8 cellular contexts compared by ENCODE assay signal in genomic region chr21:25039461-25040380, GRCh38.
DNase-seq lines count a peak whose midpoint lies in the region; ATAC-seq, FAIRE-seq and TF ChIP-seq lines count a peak whose summit lies in the region.

No MANE protein-coding gene starts in this region.

- FAIRE-seq in D721Med (lab: Jason Lieb, UNC): no peak
- FAIRE-seq in frontal cortex (lab: Jason Lieb, UNC): peak; percentile 39

- no peak for TF ChIP-seq POLR2A in erythroblast (IDR thresholded peaks at IDR 0.05; ENCODE audit: low read length)

- peak; percentile 42 for TF ChIP-seq CTCF in D721Med (IDR thresholded peaks at IDR 0.05; ENCODE audit: insufficient read depth, missing control alignments)

- peak; percentile 59 for ATAC-seq in GM19468 (IDR thresholded peaks at IDR 0.05; ENCODE audit: extremely low read depth, unreplicated experiment)
- ATAC-seq in HG03457 (IDR thresholded peaks at IDR 0.05; ENCODE audit: unreplicated experiment): peak; percentile 78

- DNase-seq in D721Med (ENCODE audit: insufficient read length, low spot score) (no peak), NCI-H82 treated with DMSO at 0.1 percent for 48 hours (lab: John Stamatoyannopoulos, UW; ENCODE audit: unreplicated experiment) (peak; percentile 24), frontal cortex (ENCODE audit: low spot score in 2 of 2) (no peak), erythroblast (lab: John Stamatoyannopoulos, UW) (no peak), amniotic stem cell (lab: John Stamatoyannopoulos, UW) (no peak)
- no peak for DNase-seq in activated T-cell treated with anti-CD3 and anti-CD28 coated beads, Interleukin-2, amount 50 U/mL, for 48 hours
